In genomic region chr12:67268896-67269631, GRCh38 we compare ENCODE assay signal across 8 cellular contexts. TPM values are rescaled to one million over a fixed set of nuclear protein-coding genes. Genes with fewer than 3 reads are reported as not detected.
DNase-seq lines count a peak whose midpoint lies in the region; ATAC-seq and TF ChIP-seq lines count a peak whose summit lies in the region.

CAND1 (plus strand) TSS chr12:67269358; CDS start chr12:67269718, 360 bp downstream.

- peak; percentile 86 for TF ChIP-seq POLR2A in erythroblast (IDR thresholded peaks at IDR 0.05; ENCODE audit: low read length)

- H3K36me3 Mint-ChIP-seq in activated T-cell treated with anti-CD3 and anti-CD28 coated beads, Interleukin-2, amount 50 U/mL, for 4 hours (ENCODE audit: insufficient read depth) = peaks cover 3% of the 10 kb centered on the region

- H3K36me3 ChIP-seq in mucosa of stomach (ENCODE audit: control insufficient read depth, insufficient read depth, low read length) = no peaks in the 10 kb centered on the region

- peak within 1 kb of the TSS; percentile 97 for H3K9ac ChIP-seq in mucosa of stomach (ENCODE audit: low read length)

- DNase-seq in DMS153 treated with DMSO at 0.1 percent for 48 hours (lab: John Stamatoyannopoulos, UW; ENCODE audit: unreplicated experiment) (peak; percentile 99), KG1 (lab: John Stamatoyannopoulos, UW) (peak; percentile 99), erythroblast (lab: John Stamatoyannopoulos, UW) (peak; percentile 99)
- peak; percentile 94 for DNase-seq in activated T-cell treated with anti-CD3 and anti-CD28 coated beads, Interleukin-2, amount 50 U/mL, for 4 hours
- peak; percentile 87 to 93 for DNase-seq in stimulated activated CD8-positive, alpha-beta memory T cell treated with anti-CD3 and anti-CD28 coated beads, Interleukin-7, amount 100 ng/mL, for 1 hour (ENCODE audit: low read depth in 2 of 2)

- peak within 1 kb of the TSS; percentile 93 for H3K4me3 ChIP-seq in mucosa of stomach (ENCODE audit: low read length)

- H3K4me3 Mint-ChIP-seq in activated T-cell treated with anti-CD3 and anti-CD28 coated beads, Interleukin-2, amount 50 U/mL, for 4 hours = peak within 1 kb of the TSS; percentile 88

- H3K9me3 Mint-ChIP-seq in activated T-cell treated with anti-CD3 and anti-CD28 coated beads, Interleukin-2, amount 50 U/mL, for 4 hours = no peaks in the 10 kb centered on the region

- ATAC-seq in GM21723 (IDR thresholded peaks at IDR 0.05; ENCODE audit: unreplicated experiment) = peak; percentile 78
- peak; percentile 78 to 81 for ATAC-seq in activated T-cell treated with anti-CD3 and anti-CD28 coated beads, Interleukin-2, amount 50 U/mL, for 4 hours

- H3K9me3 ChIP-seq in mucosa of stomach (ENCODE audit: control insufficient read depth, low read length) = no peaks in the 10 kb centered on the region

- no peaks in the 10 kb centered on the region for H3K27me3 ChIP-seq in mucosa of stomach (ENCODE audit: control insufficient read depth, insufficient read depth, low read length)

- H3K27me3 Mint-ChIP-seq in activated T-cell treated with anti-CD3 and anti-CD28 coated beads, Interleukin-2, amount 50 U/mL, for 4 hours (ENCODE audit: low read depth) = no peaks in the 10 kb centered on the region

- H3K4me1 ChIP-seq in mucosa of stomach (ENCODE audit: control insufficient read depth, insufficient read depth, low read length) = peaks cover 6% of the 10 kb centered on the region

- H3K4me1 Mint-ChIP-seq in activated T-cell treated with anti-CD3 and anti-CD28 coated beads, Interleukin-2, amount 50 U/mL, for 4 hours (ENCODE audit: low read depth) = peaks cover 41% of the 10 kb centered on the region

TF ChIP-seq in PFSK-1, 5 proteins besides CTCF, POLR2A, EP300 and RAD21:
- 0 out of 2 replicates have a peak, but pooled peaks have one; percentile 8 for TF ChIP-seq SIN3A (IDR thresholded peaks at IDR 0.05; ENCODE audit: borderline replicate concordance, insufficient read depth, low read length)
- no peak for TF ChIP-seq FOXP2 (optimal IDR thresholded peaks at IDR 0.05; ENCODE audit: borderline replicate concordance, extremely low read depth, extremely low read length, insufficient read depth)
- peak; percentile 20; the same call in 1 of the 2 replicates for TF ChIP-seq TAF1 (IDR thresholded peaks at IDR 0.05; ENCODE audit: borderline replicate concordance, insufficient read depth, low read length)
- TF ChIP-seq, protein P1, sequence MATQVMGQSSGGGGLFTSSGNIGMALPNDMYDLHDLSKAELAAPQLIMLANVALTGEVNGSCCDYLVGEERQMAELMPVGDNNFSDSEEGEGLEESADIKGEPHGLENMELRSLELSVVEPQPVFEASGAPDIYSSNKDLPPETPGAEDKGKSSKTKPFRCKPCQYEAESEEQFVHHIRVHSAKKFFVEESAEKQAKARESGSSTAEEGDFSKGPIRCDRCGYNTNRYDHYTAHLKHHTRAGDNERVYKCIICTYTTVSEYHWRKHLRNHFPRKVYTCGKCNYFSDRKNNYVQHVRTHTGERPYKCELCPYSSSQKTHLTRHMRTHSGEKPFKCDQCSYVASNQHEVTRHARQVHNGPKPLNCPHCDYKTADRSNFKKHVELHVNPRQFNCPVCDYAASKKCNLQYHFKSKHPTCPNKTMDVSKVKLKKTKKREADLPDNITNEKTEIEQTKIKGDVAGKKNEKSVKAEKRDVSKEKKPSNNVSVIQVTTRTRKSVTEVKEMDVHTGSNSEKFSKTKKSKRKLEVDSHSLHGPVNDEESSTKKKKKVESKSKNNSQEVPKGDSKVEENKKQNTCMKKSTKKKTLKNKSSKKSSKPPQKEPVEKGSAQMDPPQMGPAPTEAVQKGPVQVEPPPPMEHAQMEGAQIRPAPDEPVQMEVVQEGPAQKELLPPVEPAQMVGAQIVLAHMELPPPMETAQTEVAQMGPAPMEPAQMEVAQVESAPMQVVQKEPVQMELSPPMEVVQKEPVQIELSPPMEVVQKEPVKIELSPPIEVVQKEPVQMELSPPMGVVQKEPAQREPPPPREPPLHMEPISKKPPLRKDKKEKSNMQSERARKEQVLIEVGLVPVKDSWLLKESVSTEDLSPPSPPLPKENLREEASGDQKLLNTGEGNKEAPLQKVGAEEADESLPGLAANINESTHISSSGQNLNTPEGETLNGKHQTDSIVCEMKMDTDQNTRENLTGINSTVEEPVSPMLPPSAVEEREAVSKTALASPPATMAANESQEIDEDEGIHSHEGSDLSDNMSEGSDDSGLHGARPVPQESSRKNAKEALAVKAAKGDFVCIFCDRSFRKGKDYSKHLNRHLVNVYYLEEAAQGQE (IDR thresholded peaks at IDR 0.05; ENCODE audit: insufficient read depth in 1 of 2, low read depth in 2 of 2, low read length in 2 of 2) = 0 out of 4 replicates have a peak, but pooled peaks of 1 of the 2 experiments have one; percentile 9
- TF ChIP-seq POLR2AphosphoS5 (IDR thresholded peaks at IDR 0.05; ENCODE audit: low read depth, low read length) = peak; percentile 71

RNA-seq across cellular contexts. Expression of gene CAND1, which starts in this region (rescaled TPM):
- 60.1 TPM for polyA plus RNA-seq in PFSK-1 (2012; ENCODE audit: insufficient read length, low read depth)
- 100 to 1,000 TPM; 203 to 223 (median 223) TPM for total RNA-seq in activated T-cell treated with anti-CD3 and anti-CD28 coated beads, Interleukin-2, amount 50 U/mL, for 4 hours

Comparison
In these comparisons a context has a peak if more than half of its experiments do, and no peak if none do; other contexts are left out.
1. Peak in every context shown above with its lines: DNase-seq, ATAC-seq and H3K4me3 ChIP-seq.